Comparison of ENCODE assay signal across 2 cellular contexts in genomic region chr15:96350884-96351639, GRCh38.
TF ChIP-seq lines count a peak whose summit lies in the region.

No MANE protein-coding gene starts in this region.

TF ChIP-seq in liver, 16 proteins besides CTCF, POLR2A, EP300 and RAD21 (continued from another document):
- TF ChIP-seq, protein P1, sequence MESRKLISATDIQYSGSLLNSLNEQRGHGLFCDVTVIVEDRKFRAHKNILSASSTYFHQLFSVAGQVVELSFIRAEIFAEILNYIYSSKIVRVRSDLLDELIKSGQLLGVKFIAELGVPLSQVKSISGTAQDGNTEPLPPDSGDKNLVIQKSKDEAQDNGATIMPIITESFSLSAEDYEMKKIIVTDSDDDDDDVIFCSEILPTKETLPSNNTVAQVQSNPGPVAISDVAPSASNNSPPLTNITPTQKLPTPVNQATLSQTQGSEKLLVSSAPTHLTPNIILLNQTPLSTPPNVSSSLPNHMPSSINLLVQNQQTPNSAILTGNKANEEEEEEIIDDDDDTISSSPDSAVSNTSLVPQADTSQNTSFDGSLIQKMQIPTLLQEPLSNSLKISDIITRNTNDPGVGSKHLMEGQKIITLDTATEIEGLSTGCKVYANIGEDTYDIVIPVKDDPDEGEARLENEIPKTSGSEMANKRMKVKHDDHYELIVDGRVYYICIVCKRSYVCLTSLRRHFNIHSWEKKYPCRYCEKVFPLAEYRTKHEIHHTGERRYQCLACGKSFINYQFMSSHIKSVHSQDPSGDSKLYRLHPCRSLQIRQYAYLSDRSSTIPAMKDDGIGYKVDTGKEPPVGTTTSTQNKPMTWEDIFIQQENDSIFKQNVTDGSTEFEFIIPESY (IDR thresholded peaks at IDR 0.05), result no peak
- TF ChIP-seq REST (IDR thresholded peaks at IDR 0.05) (no peak), EGR1 (IDR thresholded peaks at IDR 0.05; ENCODE audit: low read depth in 2 of 2) (no peak), SP1 (IDR thresholded peaks at IDR 0.05) (no peak), NR2F2 (IDR thresholded peaks at IDR 0.05) (no peak), GABPA (IDR thresholded peaks at IDR 0.05 in 1 of 2, conservative IDR thresholded peaks at IDR 0.05 in 1 of 2) (no peak), FOXA2 (IDR thresholded peaks at IDR 0.05) (no peak), HNF4G (IDR thresholded peaks at IDR 0.05) (no peak), HNF4A (conservative IDR thresholded peaks at IDR 0.05) (no peak), RXRA (IDR thresholded peaks at IDR 0.05) (no peak), JUND (IDR thresholded peaks at IDR 0.05) (no peak), YY1 (IDR thresholded peaks at IDR 0.05) (no peak)
- TF ChIP-seq, protein P2, sequence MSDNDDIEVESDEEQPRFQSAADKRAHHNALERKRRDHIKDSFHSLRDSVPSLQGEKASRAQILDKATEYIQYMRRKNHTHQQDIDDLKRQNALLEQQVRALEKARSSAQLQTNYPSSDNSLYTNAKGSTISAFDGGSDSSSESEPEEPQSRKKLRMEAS (IDR thresholded peaks at IDR 0.05), result no peak
- TF ChIP-seq, protein P3, sequence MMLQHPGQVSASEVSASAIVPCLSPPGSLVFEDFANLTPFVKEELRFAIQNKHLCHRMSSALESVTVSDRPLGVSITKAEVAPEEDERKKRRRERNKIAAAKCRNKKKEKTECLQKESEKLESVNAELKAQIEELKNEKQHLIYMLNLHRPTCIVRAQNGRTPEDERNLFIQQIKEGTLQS (IDR thresholded peaks at IDR 0.05), result no peak

TF ChIP-seq in HepG2, 621 proteins besides CTCF, POLR2A, EP300 and RAD21 (continued from another document):
- TF ChIP-seq GLMP (CRISPR knock-in tag; IDR thresholded peaks at IDR 0.05; ENCODE audit: borderline replicate concordance), result no peak
- no peak for TF ChIP-seq ZNF34 (CRISPR knock-in tag; IDR thresholded peaks at IDR 0.05; ENCODE audit: borderline replicate concordance)
